Comparison of ENCODE assay signal across 10 cellular contexts in genomic region chr6:116096979-116097816, GRCh38.
A peak's percentile ranks its signal among the peaks of the same experiment; 100 is the strongest.
DNase-seq lines count a peak whose midpoint lies in the region; ATAC-seq, FAIRE-seq and TF ChIP-seq lines count a peak whose summit lies in the region.
"Had no signal": no experiment of that assay in that cellular context is flagged by ENCODE, and none has a peak within 500 bp of the region (broad histone marks: within the 10 kb centered on the region; RNA-seq: fewer than 3 reads in every experiment).

No MANE protein-coding gene starts in this region.

- no peak for ATAC-seq in GM21515 (IDR thresholded peaks at IDR 0.05; ENCODE audit: unreplicated experiment)
- ATAC-seq in HG02623 (IDR thresholded peaks at IDR 0.05; ENCODE audit: unreplicated experiment), result no peak
- no peak for ATAC-seq in GM18498 (IDR thresholded peaks at IDR 0.05; ENCODE audit: unreplicated experiment)

- no peak for DNase-seq in GM10266 (ENCODE audit: extremely low spot score)
- peak; percentile 10 for DNase-seq in SW480 (ENCODE audit: low spot score)
- peak; percentile 11 for DNase-seq in hepatic stellate cell (ENCODE audit: low spot score)
- DNase-seq in activated CD4-positive, alpha-beta T cell treated with anti-CD3 and anti-CD28 coated beads for 4 hours, result no peak
- DNase-seq: cortex of kidney, T-helper 1 cell had no signal

- FAIRE-seq in A204.1 (lab: Jason Lieb, UNC), result peak; percentile 94

- peak; percentile 19 for TF ChIP-seq CTCF in GM10266 (IDR thresholded peaks at IDR 0.05; ENCODE audit: control insufficient read depth, insufficient read depth, low read depth, missing control alignments)

Comparison
In these comparisons a context has a peak if more than half of its experiments do, and no peak if none do; other contexts are left out.
1. DNase-seq: peak in SW480 (single experiment) and hepatic stellate cell (single experiment); none in GM10266 (single experiment) and activated CD4-positive, alpha-beta T cell treated with anti-CD3 and anti-CD28 coated beads for 4 hours (0 of 2).